ENCODE assay signal across 8 cellular contexts in the genomic region with DNA sequence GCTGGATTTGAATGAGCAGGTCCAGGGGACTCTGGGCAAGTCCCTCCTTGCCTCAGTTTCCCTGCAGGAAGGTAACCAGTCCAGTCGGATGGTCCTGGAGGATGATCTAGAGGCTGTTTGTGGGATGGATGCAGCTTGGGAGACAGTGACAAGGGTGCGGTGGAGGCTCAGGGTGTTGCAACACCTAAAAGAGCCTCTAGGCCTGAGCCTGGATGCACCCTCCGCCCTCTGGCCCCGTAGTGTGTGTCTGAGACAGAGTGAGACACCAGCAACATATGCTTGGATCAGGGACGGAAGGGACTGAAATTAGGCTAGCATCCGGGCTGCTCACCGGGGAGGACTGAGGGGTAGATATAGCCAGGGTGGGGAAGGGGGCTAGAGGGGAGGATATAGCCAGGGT. TPM values are rescaled to one million over a fixed set of nuclear protein-coding genes. Genes with fewer than 3 reads are reported as not detected.
DNase-seq lines count a peak whose midpoint lies in the region; ATAC-seq lines count a peak whose summit lies in the region.

No MANE protein-coding gene starts in this region.

- H3K4me3 Mint-ChIP-seq in dendritic cell treated with granulocyte-macrophage colony-stimulating factor and Interleukin-4, amounts not matched to agents 40 ng/mL and 50 ng/mL, for 4 days = peak overlapping the region; percentile 66
- H3K4me3 Mint-ChIP-seq in naive thymus-derived CD8-positive, alpha-beta T cell = peak overlapping the region; percentile 68 to 97 (median 76)

- H3K36me3 Mint-ChIP-seq in dendritic cell treated with granulocyte-macrophage colony-stimulating factor and Interleukin-4, amounts not matched to agents 40 ng/mL and 50 ng/mL, for 4 days (ENCODE audit: low read depth) = peaks cover 42% of the 10 kb centered on the region
- peaks cover 0 to 2% (median 0%) of the 10 kb centered on the region in 3 donors for H3K36me3 Mint-ChIP-seq in naive thymus-derived CD8-positive, alpha-beta T cell

- intact Hi-C loops in dendritic cell treated with granulocyte-macrophage colony-stimulating factor and Interleukin-4, amounts not matched to agents 40 ng/mL and 50 ng/mL, for 4 days (cut with micrococcal nuclease) = no loop called here

- POLR2A ChIA-PET in naive thymus-derived CD8-positive, alpha-beta T cell (lab: Charles Lee) = interaction anchor here (1.2 to 2.2 kb wide), 3 partner anchors 11 to 42 kb away, joined by 3 to 8 read pairs (median 5); a partner anchor contains a TSS

- H3K9me3 Mint-ChIP-seq in dendritic cell treated with granulocyte-macrophage colony-stimulating factor and Interleukin-4, amounts not matched to agents 40 ng/mL and 50 ng/mL, for 4 days = no peaks in the 10 kb centered on the region
- no peaks in the 10 kb centered on the region for H3K9me3 Mint-ChIP-seq in naive thymus-derived CD8-positive, alpha-beta T cell

- peak; percentile 69 for DNase-seq in ELR (ENCODE audit: low read depth)
- peak; percentile 32 for DNase-seq in RPMI8226
- peak in 5 of 10 donors; percentile 16 to 31 (median 29) for DNase-seq in naive thymus-derived CD8-positive, alpha-beta T cell
- DNase-seq in NCI-H187 treated with DMSO at 0.1 percent for 48 hours (lab: John Stamatoyannopoulos, UW) = no peak
- DNase-seq in epidermal melanocyte (ENCODE audit: insufficient read length, low spot score) = no peak

- H3K4me1 Mint-ChIP-seq in dendritic cell treated with granulocyte-macrophage colony-stimulating factor and Interleukin-4, amounts not matched to agents 40 ng/mL and 50 ng/mL, for 4 days (ENCODE audit: low read depth) = peaks cover 47% of the 10 kb centered on the region
- H3K4me1 Mint-ChIP-seq in naive thymus-derived CD8-positive, alpha-beta T cell = peaks cover 11 to 32% (median 29%) of the 10 kb centered on the region in 4 donors

- no peak for ATAC-seq in naive thymus-derived CD8-positive, alpha-beta T cell
- ATAC-seq in HG02852 (IDR thresholded peaks at IDR 0.05; ENCODE audit: unreplicated experiment) = no peak
- ATAC-seq in GM21390 (IDR thresholded peaks at IDR 0.05; ENCODE audit: unreplicated experiment) = no peak

- H3K27ac Mint-ChIP-seq in dendritic cell treated with granulocyte-macrophage colony-stimulating factor and Interleukin-4, amounts not matched to agents 40 ng/mL and 50 ng/mL, for 4 days = peak overlapping the region; percentile 97
- H3K27ac Mint-ChIP-seq in naive thymus-derived CD8-positive, alpha-beta T cell = peak overlapping the region; percentile 25 to 91 (median 63)

- H3K27me3 Mint-ChIP-seq in dendritic cell treated with granulocyte-macrophage colony-stimulating factor and Interleukin-4, amounts not matched to agents 40 ng/mL and 50 ng/mL, for 4 days = peaks cover 5% of the 10 kb centered on the region
- no peaks in the 10 kb centered on the region for H3K27me3 Mint-ChIP-seq in naive thymus-derived CD8-positive, alpha-beta T cell

RNA-seq across cellular contexts. Expression of a gene that starts 1.1 kb away (rescaled TPM):
- 10 to 100 TPM; 10.9 to 11.3 TPM for total RNA-seq in naive thymus-derived CD8-positive, alpha-beta T cell
- polyA plus RNA-seq in naive thymus-derived CD8-positive, alpha-beta T cell = 10 to 100 TPM; 10.7 to 15.5 (median 11.9) TPM

RNA-seq across cellular contexts. Expression of a gene that starts 1.7 kb away (rescaled TPM):
- 10 to 100 TPM; 59.7 to 60.6 TPM for total RNA-seq in naive thymus-derived CD8-positive, alpha-beta T cell
- 10 to 100 TPM; 13.7 to 15.5 (median 14.2) TPM for polyA plus RNA-seq in naive thymus-derived CD8-positive, alpha-beta T cell

RNA-seq across cellular contexts. Expression of a gene that starts 28.6 kb away (rescaled TPM):
- 10 to 100 TPM in 1 of 2 experiments, 1 to 10 TPM in 1; 9.5 to 11.1 TPM for total RNA-seq in naive thymus-derived CD8-positive, alpha-beta T cell
- polyA plus RNA-seq in naive thymus-derived CD8-positive, alpha-beta T cell = 1 to 10 TPM; 5.7 to 7.9 (median 7.1) TPM

Comparison
In these comparisons a context has a peak if more than half of its experiments do, and no peak if none do; other contexts are left out.
1. DNase-seq: peak in ELR (single experiment) and RPMI8226 (single experiment); none in NCI-H187 treated with DMSO at 0.1 percent for 48 hours (single experiment) and epidermal melanocyte (single experiment).